1 cellular context compared by ENCODE assay signal in the genomic region with DNA sequence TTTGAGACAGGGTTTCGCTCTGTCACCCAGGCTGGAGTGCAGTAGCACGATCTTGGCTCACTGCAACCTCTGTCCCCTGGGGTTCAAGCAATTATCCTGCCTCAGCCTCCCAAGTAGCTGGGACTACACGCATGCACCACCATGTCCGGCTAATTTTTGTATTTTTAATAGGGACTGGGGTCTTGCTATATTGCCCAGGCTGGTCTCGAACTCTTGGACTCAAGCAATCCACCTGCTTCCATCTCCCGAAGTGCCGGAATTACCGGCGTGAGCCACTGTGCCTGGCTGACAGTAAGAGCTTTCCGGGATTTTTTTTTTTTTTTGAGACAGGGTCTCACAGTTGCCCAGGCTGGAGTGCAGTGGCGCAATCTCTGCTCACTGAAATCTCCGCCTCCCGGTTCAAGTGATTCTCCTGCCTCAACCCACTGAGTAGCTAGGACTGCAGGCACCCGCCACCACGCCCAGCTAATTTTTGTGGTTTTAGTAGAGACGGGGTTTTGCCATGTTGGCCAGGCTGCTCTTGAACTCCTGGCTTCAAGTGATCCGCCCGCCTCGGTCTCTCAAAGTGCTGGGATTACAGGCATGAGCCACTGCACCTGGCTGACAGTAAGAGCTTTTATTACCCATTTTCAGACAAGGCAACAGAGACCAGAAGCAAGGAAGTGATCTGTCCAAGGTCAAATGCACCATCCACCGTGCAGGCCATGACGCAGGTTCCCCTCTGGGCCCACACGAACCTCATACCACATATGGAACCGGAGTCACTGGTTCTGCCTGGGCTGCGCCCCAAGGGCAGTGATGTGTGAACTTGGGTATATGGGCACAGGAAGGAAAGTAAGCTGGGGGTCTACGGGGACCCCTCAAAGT.
A peak's percentile ranks its signal among the peaks of the same experiment; 100 is the strongest.
TF ChIP-seq lines count a peak whose summit lies in the region.

No MANE protein-coding gene starts in this region.

TF ChIP-seq in HepG2, 621 proteins besides CTCF, POLR2A, EP300 and RAD21:
- no peak for TF ChIP-seq FOSL2 (CRISPR knock-in tag; IDR thresholded peaks at IDR 0.05)
- 0 out of 2 replicates have a peak, but pooled peaks have one; percentile 36 for TF ChIP-seq TARDBP (CRISPR knock-in tag; IDR thresholded peaks at IDR 0.05)
- TF ChIP-seq, protein P1, sequence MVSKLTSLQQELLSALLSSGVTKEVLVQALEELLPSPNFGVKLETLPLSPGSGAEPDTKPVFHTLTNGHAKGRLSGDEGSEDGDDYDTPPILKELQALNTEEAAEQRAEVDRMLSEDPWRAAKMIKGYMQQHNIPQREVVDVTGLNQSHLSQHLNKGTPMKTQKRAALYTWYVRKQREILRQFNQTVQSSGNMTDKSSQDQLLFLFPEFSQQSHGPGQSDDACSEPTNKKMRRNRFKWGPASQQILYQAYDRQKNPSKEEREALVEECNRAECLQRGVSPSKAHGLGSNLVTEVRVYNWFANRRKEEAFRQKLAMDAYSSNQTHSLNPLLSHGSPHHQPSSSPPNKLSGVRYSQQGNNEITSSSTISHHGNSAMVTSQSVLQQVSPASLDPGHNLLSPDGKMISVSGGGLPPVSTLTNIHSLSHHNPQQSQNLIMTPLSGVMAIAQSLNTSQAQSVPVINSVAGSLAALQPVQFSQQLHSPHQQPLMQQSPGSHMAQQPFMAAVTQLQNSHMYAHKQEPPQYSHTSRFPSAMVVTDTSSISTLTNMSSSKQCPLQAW (CRISPR knock-in tag; IDR thresholded peaks at IDR 0.05) = 0 out of 2 replicates have a peak, but pooled peaks have one; percentile 21
- TF ChIP-seq ZNF484 (CRISPR knock-in tag; IDR thresholded peaks at IDR 0.05; ENCODE audit: borderline replicate concordance, low read depth) = no peak
- 0 out of 2 replicates have a peak, but pooled peaks have one; percentile 37 for TF ChIP-seq ZNF121 (CRISPR knock-in tag; IDR thresholded peaks at IDR 0.05)
- TF ChIP-seq NCOA2 (CRISPR knock-in tag; IDR thresholded peaks at IDR 0.05) = no peak
- TF ChIP-seq ZNF629 (CRISPR knock-in tag; conservative IDR thresholded peaks at IDR 0.05) = 0 out of 2 replicates have a peak, but pooled peaks have one; percentile 25
